In the genomic region with DNA sequence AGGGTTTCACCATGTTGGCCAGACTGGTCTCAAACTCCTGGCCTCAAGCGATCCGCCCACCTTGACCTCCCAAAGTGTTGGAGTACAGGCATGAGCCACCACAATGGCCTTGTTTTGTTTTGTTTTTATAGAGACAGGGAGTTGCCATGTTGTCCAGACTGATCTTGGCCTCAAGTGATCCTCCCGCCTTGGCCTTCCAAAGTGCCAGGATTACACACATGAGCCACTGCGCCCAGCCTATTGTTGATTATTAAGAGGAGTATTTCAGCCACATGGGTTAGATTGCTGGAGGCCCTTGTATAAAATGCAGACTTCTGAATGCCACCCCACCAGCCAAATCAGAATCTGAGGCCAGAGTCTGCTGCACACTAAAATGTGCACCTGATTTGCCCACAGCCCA, we compare ENCODE assay signal across 34 cellular contexts. TPM values are rescaled to one million over a fixed set of nuclear protein-coding genes. Genes with fewer than 3 reads are reported as not detected.
A peak's percentile ranks its signal among the peaks of the same experiment; 100 is the strongest.
DNase-seq lines count a peak whose midpoint lies in the region; ATAC-seq, FAIRE-seq and TF ChIP-seq lines count a peak whose summit lies in the region.
"Had no signal": no experiment of that assay in that cellular context is flagged by ENCODE, and none has a peak within 500 bp of the region (broad histone marks: within the 10 kb centered on the region; RNA-seq: fewer than 3 reads in every experiment).

No MANE protein-coding gene starts in this region.

- H3K27me3 ChIP-seq in endothelial cell of umbilical vein (ENCODE audit: control insufficient read depth in 2 of 2, insufficient read depth in 2 of 2, low read length in 2 of 2) = no peaks in the 10 kb centered on the region
- no peaks in the 10 kb centered on the region for H3K27me3 ChIP-seq in tibial nerve
- H3K27me3 ChIP-seq in upper lobe of right lung = no peaks in the 10 kb centered on the region
- H3K27me3 ChIP-seq: breast epithelium, right lobe of liver had no signal

- H3K4me3 ChIP-seq in endothelial cell of umbilical vein (replicated peaks in 1 of 3; ENCODE audit: insufficient read depth in 1 of 3, low read depth in 1 of 3, low read length in 3 of 3) (no peak overlapping the region), tibial nerve (no peak overlapping the region), upper lobe of right lung (no peak overlapping the region)
- H3K4me3 ChIP-seq: breast epithelium, HAP-1, right lobe of liver had no signal

- H3K4me3 Mint-ChIP-seq in Calu3 (ENCODE audit: low read depth, unreplicated experiment) = no peak overlapping the region
- H3K4me3 Mint-ChIP-seq: activated naive CD8-positive, alpha-beta T cell; immature natural killer cell had no signal

- no peak overlapping the region for H3K27ac Mint-ChIP-seq in Calu3 (ENCODE audit: unreplicated experiment)
- H3K27ac Mint-ChIP-seq: activated naive CD8-positive, alpha-beta T cell; immature natural killer cell had no signal

- no peaks in the 10 kb centered on the region for H3K79me2 ChIP-seq in endothelial cell of umbilical vein (ENCODE audit: control insufficient read depth, insufficient read depth, low read length)

- TF ChIP-seq CTCF in endothelial cell of umbilical vein (IDR thresholded peaks at IDR 0.05; ENCODE audit: extremely low read depth in 1 of 2, insufficient read depth in 1 of 2, low read depth in 1 of 2, low read length in 2 of 2) (no peak), tibial nerve (IDR thresholded peaks at IDR 0.05) (no peak), Calu3 (IDR thresholded peaks at IDR 0.05; ENCODE audit: unreplicated experiment) (no peak), upper lobe of right lung (IDR thresholded peaks at IDR 0.05) (no peak)

- CTCF ChIA-PET in endothelial cell of umbilical vein (lab: Charles Lee) (no interaction called here), Calu3 (lab: Charles Lee) (no interaction called here)

- peak; percentile 54 for FAIRE-seq in endothelial cell of umbilical vein (lab: Jason Lieb, UNC)
- FAIRE-seq: GM12891, RCC 7860 had no signal

- H3K27ac ChIP-seq in endothelial cell of umbilical vein (ENCODE audit: insufficient read depth, low read depth, low read length) = no peak overlapping the region
- peak overlapping the region in 3 of 4 donors; percentile 30 to 92 (median 90) for H3K27ac ChIP-seq in tibial nerve
- H3K27ac ChIP-seq in upper lobe of right lung = no peak overlapping the region
- H3K27ac ChIP-seq: breast epithelium, right lobe of liver had no signal

- intact Hi-C loops in endothelial cell of umbilical vein (cut with micrococcal nuclease) (no loop called here), Calu3 (cut with micrococcal nuclease; ENCODE audit: unreplicated experiment) (no loop called here), upper lobe of right lung (cut with DNase I) (no loop called here)

- WGBS in tibial nerve, 2 donors = 94 to 95% methylated on average over 4 of the region's 4 CpGs

- H3K4me1 ChIP-seq in endothelial cell of umbilical vein (ENCODE audit: control insufficient read depth, extremely low read depth, insufficient read depth, low read length) = no peaks in the 10 kb centered on the region
- peaks cover 0 to 54% (median 30%) of the 10 kb centered on the region in 4 donors for H3K4me1 ChIP-seq in tibial nerve
- peaks cover 6% of the 10 kb centered on the region for H3K4me1 ChIP-seq in upper lobe of right lung
- H3K4me1 ChIP-seq: breast epithelium, right lobe of liver had no signal

- H3K36me3 ChIP-seq in endothelial cell of umbilical vein (ENCODE audit: control insufficient read depth in 2 of 2, extremely low read depth in 1 of 2, insufficient read depth in 2 of 2, low read length in 2 of 2) (no peaks in the 10 kb centered on the region), tibial nerve (no peaks in the 10 kb centered on the region), upper lobe of right lung (no peaks in the 10 kb centered on the region)
- H3K36me3 ChIP-seq: breast epithelium, HAP-1, right lobe of liver had no signal

- TF ChIP-seq POLR2A in endothelial cell of umbilical vein (IDR thresholded peaks at IDR 0.05; ENCODE audit: low read depth, low read length) (no peak), tibial nerve (IDR thresholded peaks at IDR 0.05) (no peak)

- BruUV-seq in endothelial cell of umbilical vein (replicated peaks; lab: Mats Ljungman, UMichigan) (no TSS peak), Calu3 (replicated peaks; lab: Mats Ljungman, UMichigan) (no TSS peak)

- H4K20me1 ChIP-seq in endothelial cell of umbilical vein (replicated peaks; ENCODE audit: control insufficient read depth, extremely low read depth, insufficient read depth, low read length) = no peaks in the 10 kb centered on the region

- DNase-seq in M059J (ENCODE audit: low read depth) (peak; percentile 27), endothelial cell of umbilical vein (ENCODE audit: low read depth, low spot score) (no peak), myocyte (ENCODE audit: low read depth) (peak; percentile 34), tibial nerve (ENCODE audit: low spot score in 2 of 2) (no peak), Calu3 (no peak), GOT3 (lab: John Stamatoyannopoulos, UW) (no peak), glomerular visceral epithelial cell (ENCODE audit: extremely low spot score) (no peak), upper lobe of right lung (no peak)
- DNase-seq: activated CD4-positive, alpha-beta T cell treated with anti-CD3 and anti-CD28 coated beads for 48 hours; activated CD8-positive, alpha-beta memory T cell treated with anti-CD3 and anti-CD28 coated beads for 24 hours; activated effector memory CD4-positive, alpha-beta T cell treated with Interleukin-2 at 50 U/mL for 16 hours; activated T-cell treated with anti-CD3 and anti-CD28 coated beads for 4 hours; C1 segment of cervical spinal cord; COR-L47; DMS53; foreskin fibroblast; immature natural killer cell; Karpas-422; left cardiac atrium; NCI-H1417 treated with DMSO at 0.1 percent for 48 hours; NCI-H2081 treated with DMSO at 0.1 percent for 48 hours; NCI-H446; NCI-H774; right lobe of liver; stimulated activated CD4-positive, alpha-beta T cell treated with anti-CD3 and anti-CD28 coated beads, Interleukin-12 subunit alpha, Interleukin-12 subunit beta, amount 100 ng/mL, for 4 hours; stimulated activated CD4-positive, alpha-beta T cell treated with anti-CD3 and anti-CD28 coated beads, Interleukin-2, amount 100 ng/mL, for 48 hours; T-helper 9 cell; trophoblast cell had no signal

- no peak overlapping the region for H3K9ac ChIP-seq in endothelial cell of umbilical vein (replicated peaks; ENCODE audit: extremely low read depth, insufficient read depth, low read length)

- H3K36me3 Mint-ChIP-seq in Calu3 (ENCODE audit: insufficient read depth, unreplicated experiment) = no peaks in the 10 kb centered on the region

- H3K27me3 Mint-ChIP-seq in Calu3 (ENCODE audit: unreplicated experiment) = no peaks in the 10 kb centered on the region
- H3K27me3 Mint-ChIP-seq: activated naive CD8-positive, alpha-beta T cell had no signal

- no peaks in the 10 kb centered on the region for H3K9me3 Mint-ChIP-seq in Calu3 (ENCODE audit: low read depth, unreplicated experiment)

- dilution Hi-C loops in endothelial cell of umbilical vein (cut with MboI; ENCODE audit: extremely low pct_ligation_motif_present, low sequenced_read_pairs) = no loop called here

- TF ChIP-seq EP300 in tibial nerve (IDR thresholded peaks at IDR 0.05) = no peak

- H3K9me1 ChIP-seq in endothelial cell of umbilical vein (replicated peaks; ENCODE audit: control insufficient read depth, extremely low read depth, insufficient read depth, low read length) = no peaks in the 10 kb centered on the region

- POLR2A ChIA-PET in endothelial cell of umbilical vein (lab: Charles Lee) = no interaction called here

- H3K4me1 Mint-ChIP-seq in Calu3 (ENCODE audit: low read depth, unreplicated experiment) = peaks cover 9% of the 10 kb centered on the region
- H3K4me1 Mint-ChIP-seq: immature natural killer cell had no signal

- no peak overlapping the region for H3K4me2 ChIP-seq in endothelial cell of umbilical vein (ENCODE audit: insufficient read depth, low read length)

- H3K9me3 ChIP-seq in endothelial cell of umbilical vein (replicated peaks; ENCODE audit: control insufficient read depth, insufficient read depth, low read length) (no peaks in the 10 kb centered on the region), tibial nerve (peaks cover 0 to 16% (median 0%) of the 10 kb centered on the region in 4 donors), upper lobe of right lung (no peaks in the 10 kb centered on the region)
- H3K9me3 ChIP-seq: HAP-1, right lobe of liver had no signal

- no peak for ATAC-seq in upper lobe of right lung
- ATAC-seq: left cardiac atrium, right lobe of liver had no signal

- no peak overlapping the region for H2AFZ ChIP-seq in endothelial cell of umbilical vein (ENCODE audit: low read depth, low read length)

TF ChIP-seq in endothelial cell of umbilical vein, 7 proteins besides CTCF, POLR2A, EP300 and RAD21:
- TF ChIP-seq MYC (IDR thresholded peaks at IDR 0.05; ENCODE audit: low read depth, low read length) = no peak
- no peak for TF ChIP-seq FOS (IDR thresholded peaks at IDR 0.05; ENCODE audit: borderline replicate concordance, insufficient read depth, low read length)
- TF ChIP-seq EZH2 (IDR thresholded peaks at IDR 0.05; ENCODE audit: borderline replicate concordance, low read depth, low read length, severe bottlenecking) = no peak

RNA-seq across cellular contexts. Expression of a gene that starts 57.2 kb away (rescaled TPM):
- total RNA-seq in M059J (2014; rRNA removed; shearing (Covaris generic)) = 1.2 TPM in 1 of 2 replicates, not detected in the other
- 0.51 TPM in 1 of 2 replicates, not detected in the other for total RNA-seq in endothelial cell of umbilical vein
- polyA plus RNA-seq in endothelial cell of umbilical vein = 0.15 and 0.16 TPM in 2 replicates
- polyA plus RNA-seq in endothelial cell of umbilical vein (2011; cell fraction: cytosol; rRNA removed) = 0.15 and 0.25 TPM in 2 replicates
- polyA plus RNA-seq in endothelial cell of umbilical vein (2011; cell fraction: nucleus; rRNA removed) = 0.16 and 0.28 TPM in 2 replicates
- polyA plus RNA-seq in endothelial cell of umbilical vein (2012) = not detected in 2 replicates
- 0.23 TPM in 1 of 2 replicates, not detected in the other for polyA minus RNA-seq in endothelial cell of umbilical vein
- not detected for polyA minus RNA-seq in endothelial cell of umbilical vein (2011; cell fraction: cytosol; rRNA and poly(A)+ RNA removed)
- polyA minus RNA-seq in endothelial cell of umbilical vein (2011; cell fraction: nucleus; rRNA and poly(A)+ RNA removed) = 0.19 TPM in 2 replicates
- total RNA-seq in myocyte = 2.5 and 7.1 TPM in 2 replicates
- polyA plus RNA-seq in myocyte (2012) = 1.9 TPM
- 10 to 100 TPM; 25.2 to 40.8 (median 30.5) TPM for total RNA-seq in tibial nerve
- 0.35 and 0.59 TPM in 2 replicates for total RNA-seq in Calu3 (2022)
- total RNA-seq in upper lobe of right lung = 9.3 TPM
- total RNA-seq: epithelial cell of proximal tubule had no signal
- polyA plus RNA-seq: immature natural killer cell had no signal

Comparison
In these comparisons a context has a peak if more than half of its experiments do, and no peak if none do; other contexts are left out.
1. DNase-seq: peak in M059J (single experiment) and myocyte (single experiment); none in endothelial cell of umbilical vein (single experiment), tibial nerve (0 of 2), Calu3 (single experiment), GOT3 (single experiment), glomerular visceral epithelial cell (single experiment) and upper lobe of right lung (single experiment).
2. H3K27ac ChIP-seq: peak in tibial nerve (3 of 4); none in endothelial cell of umbilical vein (single experiment) and upper lobe of right lung (single experiment).